Comparison of ENCODE assay signal across 19 cellular contexts in the genomic region with DNA sequence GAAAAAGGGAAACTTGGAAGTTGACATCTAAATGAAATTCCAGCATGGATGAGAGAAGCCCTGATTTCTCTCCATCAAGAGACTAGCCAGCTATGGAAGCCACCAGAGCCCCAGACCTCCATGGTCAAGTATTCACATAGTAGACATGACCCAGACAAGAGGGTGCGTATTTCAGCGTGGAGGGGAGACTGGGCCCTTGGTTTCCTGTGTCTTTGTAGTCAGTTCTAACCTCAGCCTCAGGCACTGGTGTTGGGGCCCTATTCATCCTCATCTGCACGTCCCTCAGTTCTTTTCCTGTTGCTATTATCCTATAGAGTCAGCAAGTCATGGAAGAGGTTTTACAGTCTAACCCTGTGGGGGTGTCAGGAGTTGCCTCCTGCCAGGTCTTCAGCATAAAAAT. TPM values are rescaled to one million over a fixed set of nuclear protein-coding genes. Genes with fewer than 3 reads are reported as not detected.
DNase-seq lines count a peak whose midpoint lies in the region; ATAC-seq and TF ChIP-seq lines count a peak whose summit lies in the region.
"Had no signal": no experiment of that assay in that cellular context is flagged by ENCODE, and none has a peak within 500 bp of the region (broad histone marks: within the 10 kb centered on the region; RNA-seq: fewer than 3 reads in every experiment).

No MANE protein-coding gene starts in this region.

- no peaks in the 10 kb centered on the region for H3K27me3 Mint-ChIP-seq in activated naive CD8-positive, alpha-beta T cell treated with anti-CD3 and anti-CD28 coated beads, Interleukin-2, amount 10 ng/mL, durations not matched to agents 7 days and 5 days
- no peaks in the 10 kb centered on the region for H3K27me3 Mint-ChIP-seq in naive thymus-derived CD8-positive, alpha-beta T cell
- H3K27me3 Mint-ChIP-seq in WTC11 (ENCODE audit: low read depth): no peaks in the 10 kb centered on the region
- H3K27me3 Mint-ChIP-seq: activated CD8-positive, alpha-beta memory T cell treated with anti-CD3 and anti-CD28 coated beads, Interleukin-2, amount 10 ng/mL, durations not matched to agents 7 days and 5 days; stimulated activated naive CD8-positive, alpha-beta T cell treated with anti-CD3 and anti-CD28 coated beads, Interleukin-15, Interleukin-2, amounts not matched to agents 100 ng/mL and 50 ng/mL, for 24 hours had no signal

- H3K36me3 Mint-ChIP-seq in activated naive CD8-positive, alpha-beta T cell treated with anti-CD3 and anti-CD28 coated beads, Interleukin-2, amount 10 ng/mL, durations not matched to agents 7 days and 5 days: peaks cover 9% of the 10 kb centered on the region
- H3K36me3 Mint-ChIP-seq in naive thymus-derived CD8-positive, alpha-beta T cell: peaks cover 0 to 19% (median 0%) of the 10 kb centered on the region in 3 donors
- H3K36me3 Mint-ChIP-seq in WTC11: peaks cover 8% of the 10 kb centered on the region

- ATAC-seq in activated naive CD8-positive, alpha-beta T cell treated with anti-CD3 and anti-CD28 coated beads, Interleukin-2, amount 10 ng/mL, durations not matched to agents 7 days and 5 days (ENCODE audit: low read depth): peak; percentile 54
- peak; percentile 39 to 41 for ATAC-seq in naive thymus-derived CD8-positive, alpha-beta T cell
- no peak for ATAC-seq in WTC11
- no peak for ATAC-seq in GM21786 (IDR thresholded peaks at IDR 0.05; ENCODE audit: unreplicated experiment)

- H3K4me3 ChIP-seq in H7 (ENCODE audit: insufficient read depth, low read depth, low read length): no peak overlapping the region
- H3K4me3 ChIP-seq: coronary artery had no signal

- no peaks in the 10 kb centered on the region for H3K27me3 ChIP-seq in H7 (ENCODE audit: control insufficient read depth, insufficient read depth, low read length)
- H3K27me3 ChIP-seq: brain microvascular endothelial cell had no signal

- CTCF ChIA-PET in WTC11 (lab: Charles Lee): interaction anchor here (1.1 to 5.9 kb wide), 10 partner anchors 9 to 90 kb away, joined by 3 to 212 read pairs (median 11); no protein-coding TSS in a partner anchor

- no peak for TF ChIP-seq CTCF in WTC11 (IDR thresholded peaks at IDR 0.05)

- H3K27ac Mint-ChIP-seq in activated naive CD8-positive, alpha-beta T cell treated with anti-CD3 and anti-CD28 coated beads, Interleukin-2, amount 10 ng/mL, durations not matched to agents 7 days and 5 days: peak overlapping the region; percentile 49
- H3K27ac Mint-ChIP-seq in naive thymus-derived CD8-positive, alpha-beta T cell: peak overlapping the region; percentile 67 to 96 (median 90)
- no peak overlapping the region for H3K27ac Mint-ChIP-seq in WTC11
- H3K27ac Mint-ChIP-seq: HFFc6; progenitor cell of endocrine pancreas; stimulated activated naive CD8-positive, alpha-beta T cell treated with anti-CD3 and anti-CD28 coated beads, Interleukin-15, Interleukin-2, amounts not matched to agents 100 ng/mL and 50 ng/mL, for 24 hours had no signal

- POLR2A ChIA-PET in activated naive CD8-positive, alpha-beta T cell treated with anti-CD3 and anti-CD28 coated beads, Interleukin-2, amount 10 ng/mL, durations not matched to agents 7 days and 5 days (lab: Charles Lee): interaction anchor here (1.0 to 4.8 kb wide), 3 partner anchors 52 to 62 kb away, joined by 3 to 54 read pairs (median 5); no protein-coding TSS in a partner anchor
- POLR2A ChIA-PET in naive thymus-derived CD8-positive, alpha-beta T cell (lab: Charles Lee): interaction anchor here (0.5 to 12.6 kb wide), 14 partner anchors 11 to 178 kb away, joined by 3 to 211 read pairs (median 13); a partner anchor contains a TSS
- POLR2A ChIA-PET in WTC11 (lab: Charles Lee): no interaction called here

- DNase-seq in activated T-cell treated with anti-CD3 and anti-CD28 coated beads for 1 hour (ENCODE audit: low read depth) (peak; percentile 11), H7 (peak; percentile 3), kidney tubule cell (ENCODE audit: low spot score) (no peak), WTC11 (ENCODE audit: low spot score) (no peak)
- DNase-seq in activated T-cell treated with anti-CD3 and anti-CD28 coated beads, Interleukin-2, amount 50 U/mL, for 48 hours: no peak
- no peak for DNase-seq in activated naive CD8-positive, alpha-beta T cell treated with anti-CD3 and anti-CD28 coated beads, Interleukin-2, amount 10 ng/mL, durations not matched to agents 7 days and 5 days
- DNase-seq in naive thymus-derived CD8-positive, alpha-beta T cell: peak in 5 of 10 donors; percentile 29 to 38 (median 30)
- DNase-seq: activated CD8-positive, alpha-beta memory T cell treated with anti-CD3 and anti-CD28 coated beads, Interleukin-2, amount 10 ng/mL, durations not matched to agents 7 days and 5 days; brain microvascular endothelial cell; HFFc6; hippocampal formation; mesendoderm; NCI-H1694 treated with DMSO at 0.1 percent for 48 hours; NCI-H82 had no signal

- no peaks in the 10 kb centered on the region for H3K9me3 Mint-ChIP-seq in activated naive CD8-positive, alpha-beta T cell treated with anti-CD3 and anti-CD28 coated beads, Interleukin-2, amount 10 ng/mL, durations not matched to agents 7 days and 5 days
- no peaks in the 10 kb centered on the region for H3K9me3 Mint-ChIP-seq in naive thymus-derived CD8-positive, alpha-beta T cell
- H3K9me3 Mint-ChIP-seq in WTC11: no peaks in the 10 kb centered on the region
- H3K9me3 Mint-ChIP-seq: HFFc6; neural crest cell; stimulated activated naive CD8-positive, alpha-beta T cell treated with anti-CD3 and anti-CD28 coated beads, Interleukin-15, Interleukin-2, amounts not matched to agents 100 ng/mL and 50 ng/mL, for 24 hours had no signal

- peaks cover 28% of the 10 kb centered on the region for H3K4me1 Mint-ChIP-seq in activated naive CD8-positive, alpha-beta T cell treated with anti-CD3 and anti-CD28 coated beads, Interleukin-2, amount 10 ng/mL, durations not matched to agents 7 days and 5 days
- H3K4me1 Mint-ChIP-seq in naive thymus-derived CD8-positive, alpha-beta T cell: peaks cover 28 to 36% (median 33%) of the 10 kb centered on the region in 4 donors
- peaks cover 10% of the 10 kb centered on the region for H3K4me1 Mint-ChIP-seq in WTC11

- peak overlapping the region; percentile 60 for H3K4me3 Mint-ChIP-seq in activated naive CD8-positive, alpha-beta T cell treated with anti-CD3 and anti-CD28 coated beads, Interleukin-2, amount 10 ng/mL, durations not matched to agents 7 days and 5 days
- H3K4me3 Mint-ChIP-seq in naive thymus-derived CD8-positive, alpha-beta T cell: peak overlapping the region; percentile 40 to 79 (median 69)
- no peak overlapping the region for H3K4me3 Mint-ChIP-seq in WTC11
- H3K4me3 Mint-ChIP-seq: activated CD8-positive, alpha-beta memory T cell treated with anti-CD3 and anti-CD28 coated beads, Interleukin-2, amount 10 ng/mL, durations not matched to agents 7 days and 5 days; HFFc6; neural crest cell; stimulated activated naive CD8-positive, alpha-beta T cell treated with anti-CD3 and anti-CD28 coated beads, Interleukin-15, Interleukin-2, amounts not matched to agents 100 ng/mL and 50 ng/mL, for 24 hours had no signal

- H3K36me3 ChIP-seq in H7 (replicated peaks; ENCODE audit: control insufficient read depth, insufficient read depth, low read length): peaks cover 7% of the 10 kb centered on the region

TF ChIP-seq in WTC11, 78 proteins besides CTCF, POLR2A, EP300 and RAD21 (continues in another document):
- TF ChIP-seq KAT7 (CRISPR knock-in tag; IDR thresholded peaks at IDR 0.05; ENCODE audit: borderline replicate concordance) (no peak), ZNF423 (CRISPR knock-in tag; IDR thresholded peaks at IDR 0.05) (no peak), FOXJ3 (CRISPR knock-in tag; IDR thresholded peaks at IDR 0.05; ENCODE audit: borderline replicate concordance) (no peak)
- TF ChIP-seq, protein P1, sequence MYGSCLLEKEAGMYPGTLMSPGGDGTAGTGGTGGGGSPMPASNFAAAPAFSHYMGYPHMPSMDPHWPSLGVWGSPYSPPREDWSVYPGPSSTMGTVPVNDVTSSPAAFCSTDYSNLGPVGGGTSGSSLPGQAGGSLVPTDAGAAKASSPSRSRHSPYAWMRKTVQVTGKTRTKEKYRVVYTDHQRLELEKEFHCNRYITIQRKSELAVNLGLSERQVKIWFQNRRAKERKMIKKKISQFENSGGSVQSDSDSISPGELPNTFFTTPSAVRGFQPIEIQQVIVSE (CRISPR knock-in tag; IDR thresholded peaks at IDR 0.05; ENCODE audit: borderline replicate concordance): no peak

RNA-seq across cellular contexts. Expression of a gene that starts 12.5 kb away (rescaled TPM):
- total RNA-seq in H7 (2014; rRNA removed; shearing (Covaris generic)): 59.0 and 78.4 TPM in 2 replicates
- total RNA-seq in activated naive CD8-positive, alpha-beta T cell treated with anti-CD3 and anti-CD28 coated beads, Interleukin-2, amount 10 ng/mL, durations not matched to agents 7 days and 5 days: 10 to 100 TPM; 84.3 to 88.6 TPM
- total RNA-seq in naive thymus-derived CD8-positive, alpha-beta T cell: 10 to 100 TPM; 78.0 to 80.7 TPM
- polyA plus RNA-seq in naive thymus-derived CD8-positive, alpha-beta T cell: 10 to 100 TPM; 24.7 to 34.1 (median 28.7) TPM
- 69.1 to 85.7 TPM (median 72.8 TPM) in 3 replicates for total RNA-seq in WTC11 (2021)

RNA-seq across cellular contexts. Expression of a gene that starts 13.3 kb away (rescaled TPM):
- total RNA-seq in H7 (2014; rRNA removed; shearing (Covaris generic)): 14.3 and 14.7 TPM in 2 replicates
- 10 to 100 TPM; 19.9 to 22.5 TPM for total RNA-seq in activated naive CD8-positive, alpha-beta T cell treated with anti-CD3 and anti-CD28 coated beads, Interleukin-2, amount 10 ng/mL, durations not matched to agents 7 days and 5 days
- 10 to 100 TPM; 28.4 to 28.9 TPM for total RNA-seq in naive thymus-derived CD8-positive, alpha-beta T cell
- 10 to 100 TPM in 1 of 3 donors, 1 to 10 TPM in 2; 7.9 to 12.7 (median 8.6) TPM for polyA plus RNA-seq in naive thymus-derived CD8-positive, alpha-beta T cell
- 10.1 to 13.1 TPM (median 10.8 TPM) in 3 replicates for total RNA-seq in WTC11 (2021)

RNA-seq across cellular contexts. Expression of a gene that starts 27.4 kb away (rescaled TPM):
- 52.1 and 55.7 TPM in 2 replicates for total RNA-seq in H7 (2014; rRNA removed; shearing (Covaris generic))
- 10 to 100 TPM; 67.5 to 70.4 TPM for total RNA-seq in activated naive CD8-positive, alpha-beta T cell treated with anti-CD3 and anti-CD28 coated beads, Interleukin-2, amount 10 ng/mL, durations not matched to agents 7 days and 5 days
- 10 to 100 TPM; 68.6 to 71.3 TPM for total RNA-seq in naive thymus-derived CD8-positive, alpha-beta T cell
- polyA plus RNA-seq in naive thymus-derived CD8-positive, alpha-beta T cell: 10 to 100 TPM; 19.1 to 43.1 (median 30.5) TPM
- 98.7 to 102 TPM (median 101 TPM) in 3 replicates for total RNA-seq in WTC11 (2021)

RNA-seq across cellular contexts. Expression of a gene that starts 54.5 kb away (rescaled TPM):
- 45.8 and 61.9 TPM in 2 replicates for total RNA-seq in H7 (2014; rRNA removed; shearing (Covaris generic))
- 100 to 1,000 TPM; 957 to 962 TPM for total RNA-seq in activated naive CD8-positive, alpha-beta T cell treated with anti-CD3 and anti-CD28 coated beads, Interleukin-2, amount 10 ng/mL, durations not matched to agents 7 days and 5 days
- total RNA-seq in naive thymus-derived CD8-positive, alpha-beta T cell: 1,000 to 10,000 TPM; 1,291 to 1,305 TPM
- 1,000 to 10,000 TPM; 2,699 to 2,977 (median 2,826) TPM for polyA plus RNA-seq in naive thymus-derived CD8-positive, alpha-beta T cell
- 44.6 to 49.0 TPM (median 44.7 TPM) in 3 replicates for total RNA-seq in WTC11 (2021)

Comparison
In these comparisons a context has a peak if more than half of its experiments do, and no peak if none do; other contexts are left out.
1. DNase-seq: peak in activated T-cell treated with anti-CD3 and anti-CD28 coated beads for 1 hour (single experiment) and H7 (single experiment); none in activated T-cell treated with anti-CD3 and anti-CD28 coated beads, Interleukin-2, amount 50 U/mL, for 48 hours (0 of 2), activated naive CD8-positive, alpha-beta T cell treated with anti-CD3 and anti-CD28 coated beads, Interleukin-2, amount 10 ng/mL, durations not matched to agents 7 days and 5 days (single experiment), kidney tubule cell (single experiment) and WTC11 (single experiment).
2. ATAC-seq: peak in activated naive CD8-positive, alpha-beta T cell treated with anti-CD3 and anti-CD28 coated beads, Interleukin-2, amount 10 ng/mL, durations not matched to agents 7 days and 5 days (single experiment) and naive thymus-derived CD8-positive, alpha-beta T cell (2 of 2); none in WTC11 (single experiment) and GM21786 (single experiment).